Comparison of ENCODE assay signal across 9 cellular contexts in the genomic region with DNA sequence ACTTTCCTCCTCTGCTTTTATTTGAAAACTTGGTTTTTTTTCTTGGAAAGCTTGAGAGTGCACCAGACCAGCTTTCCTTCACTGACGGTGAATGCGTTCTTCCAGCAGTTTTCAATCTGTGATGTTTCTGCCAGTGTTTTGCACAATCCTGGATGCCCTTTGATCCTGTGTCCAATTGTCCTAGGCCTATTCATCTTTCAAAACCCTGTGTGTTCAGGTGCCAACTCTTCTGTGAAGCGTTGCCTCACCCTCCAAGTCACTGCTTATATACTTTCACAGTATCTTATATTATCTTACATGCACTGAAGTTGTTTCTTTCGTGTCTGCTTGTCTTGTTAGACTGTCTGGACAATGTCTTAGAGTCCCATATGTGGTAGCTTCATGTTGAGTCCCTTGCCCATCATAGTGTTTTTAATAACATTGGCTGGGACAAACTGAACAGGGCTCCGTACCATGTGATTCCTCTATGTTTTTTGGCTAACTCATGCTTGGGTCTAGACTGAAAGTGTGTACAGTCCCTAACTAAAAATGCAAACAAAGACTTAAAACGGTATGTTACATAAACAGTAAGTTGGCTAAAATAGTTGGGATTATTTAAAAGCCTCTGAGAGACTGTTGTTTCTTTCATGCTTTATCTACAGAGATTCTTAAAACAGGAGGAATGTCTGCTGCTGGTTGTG. TPM values are rescaled to one million over a fixed set of nuclear protein-coding genes. Genes with fewer than 3 reads are reported as not detected.
A peak's percentile ranks its signal among the peaks of the same experiment; 100 is the strongest.
DNase-seq lines count a peak whose midpoint lies in the region; ATAC-seq and TF ChIP-seq lines count a peak whose summit lies in the region.
"Had no signal": no experiment of that assay in that cellular context is flagged by ENCODE, and none has a peak within 500 bp of the region (broad histone marks: within the 10 kb centered on the region; RNA-seq: fewer than 3 reads in every experiment).

No MANE protein-coding gene starts in this region.

- intact Hi-C loops in ovary (cut with DNase I), result loop anchor here in 2 of 4 donors (10.0 kb wide), 1 partner anchor 131 kb away; no protein-coding TSS in a partner anchor

- TF ChIP-seq CTCF in foreskin keratinocyte (conservative IDR thresholded peaks at IDR 0.05), result no peak
- TF ChIP-seq CTCF in ovary (IDR thresholded peaks at IDR 0.05), result no peak

- in situ Hi-C loops in Caki2 (cut with HindIII; ENCODE audit: low pct_unique_long_range_greater_than_20kb, low sequenced_read_pairs), result no loop called here

- DNase-seq in Caki2 (ENCODE audit: low read depth) (peak; percentile 42), SK-N-DZ (ENCODE audit: low spot score) (peak; percentile 27), foreskin keratinocyte (peak in 1 of 2 donors; percentile 23), ovary (peak in 3 of 5 donors; percentile 44 to 78 (median 68)), NCI-H187 treated with DMSO at 0.1 percent for 48 hours (lab: John Stamatoyannopoulos, UW) (no peak), NCI-H2081 treated with DMSO at 0.1 percent for 48 hours (lab: John Stamatoyannopoulos, UW) (no peak), H7 (no peak), NCI-H1436 treated with DMSO at 0.1 percent for 48 hours (lab: John Stamatoyannopoulos, UW) (no peak)

- H3K27ac ChIP-seq in foreskin keratinocyte, result peak overlapping the region; percentile 76
- peak overlapping the region in 1 of 2 donors; percentile 98 for H3K27ac ChIP-seq in ovary

- H3K27me3 ChIP-seq in foreskin keratinocyte (no peaks in the 10 kb centered on the region), ovary (no peaks in the 10 kb centered on the region), H7 (ENCODE audit: control insufficient read depth, insufficient read depth, low read length) (peaks cover 6% of the 10 kb centered on the region)

- peaks cover 32% of the 10 kb centered on the region for H3K4me1 ChIP-seq in foreskin keratinocyte
- peaks cover 6% of the 10 kb centered on the region for H3K4me1 ChIP-seq in ovary (ENCODE audit: insufficient read depth)

- ATAC-seq in foreskin keratinocyte, result no peak
- ATAC-seq: GM12878 had no signal

- H3K36me3 ChIP-seq in ovary (no peaks in the 10 kb centered on the region), H7 (replicated peaks; ENCODE audit: control insufficient read depth, insufficient read depth, low read length) (no peaks in the 10 kb centered on the region)

- H3K4me3 ChIP-seq in ovary (peak overlapping the region; percentile 47), H7 (ENCODE audit: insufficient read depth, low read depth, low read length) (no peak overlapping the region; the same call in 1 of the 2 replicates)
- H3K4me3 ChIP-seq: GM12878 had no signal

- no peak for TF ChIP-seq EP300 in ovary (IDR thresholded peaks at IDR 0.05)

- H3K9me3 ChIP-seq in ovary, result no peaks in the 10 kb centered on the region

- 2 to 4% (median 3%) methylated on average over 6 of the region's 6 CpGs for WGBS in ovary, 3 donors

- peak; percentile 44 for TF ChIP-seq POLR2A in ovary (IDR thresholded peaks at IDR 0.05)

RNA-seq across cellular contexts. Expression of a gene that starts 2.0 kb away (rescaled TPM):
- total RNA-seq in Caki2 (2014; rRNA removed; shearing (Covaris generic); ENCODE audit: low replicate concordance), result 5.7 and 12.8 TPM in 2 replicates
- polyA plus RNA-seq in SK-N-DZ (2014; cell fraction: cytosol; rRNA removed), result 1.8 and 2.3 TPM in 2 replicates
- 4.2 and 4.3 TPM in 2 replicates for polyA plus RNA-seq in SK-N-DZ (2014; cell fraction: nucleus; rRNA removed)
- total RNA-seq in foreskin keratinocyte (24.9 and 37.4 TPM in 2 replicates), ovary (10 to 100 TPM; 26.0 to 40.4 (median 35.8) TPM)
- polyA plus RNA-seq in foreskin keratinocyte (5.8 and 6.2 TPM in 2 replicates), ovary (10 to 100 TPM in 1 of 2 donors, 1 to 10 TPM in 1; 5.8 to 11.4 TPM)
- total RNA-seq in H7 (2014; rRNA removed; shearing (Covaris generic)), result 2.9 and 7.1 TPM in 2 replicates

Comparison
In these comparisons a context has a peak if more than half of its experiments do, and no peak if none do; other contexts are left out.
1. DNase-seq: peak in Caki2 (single experiment), SK-N-DZ (single experiment) and ovary (3 of 5); none in NCI-H187 treated with DMSO at 0.1 percent for 48 hours (single experiment), NCI-H2081 treated with DMSO at 0.1 percent for 48 hours (single experiment), H7 (single experiment) and NCI-H1436 treated with DMSO at 0.1 percent for 48 hours (single experiment).